8 cellular contexts compared by ENCODE assay signal in genomic region chr3:132417695-132418520, GRCh38.
DNase-seq lines count a peak whose midpoint lies in the region; ATAC-seq and TF ChIP-seq lines count a peak whose summit lies in the region.

No MANE protein-coding gene starts in this region.

- H3K4me2 ChIP-seq in BLaER1 treated with 17β-estradiol and CSF1 and Interleukin-3, amounts not matched to agents 10 nM and 100 nM = peak overlapping the region; percentile 60 to 97 (median 86)

- ATAC-seq in GM18873 (IDR thresholded peaks at IDR 0.05; ENCODE audit: low FRiP score, unreplicated experiment) (peak; percentile 30), HG03097 (IDR thresholded peaks at IDR 0.05; ENCODE audit: low FRiP score, unreplicated experiment) (peak; percentile 35)

- peaks cover 5 to 34% (median 17%) of the 10 kb centered on the region in 11 experiments; a peak in 18 of 22 replicates for H3K36me3 ChIP-seq in BLaER1 treated with 17β-estradiol and CSF1 and Interleukin-3, amounts not matched to agents 10 nM and 100 nM
- H3K36me3 ChIP-seq in muscle layer of colon (ENCODE audit: insufficient read depth, low read length) (no peaks in the 10 kb centered on the region), subcutaneous abdominal adipose tissue (ENCODE audit: control insufficient read depth in 5 of 5, insufficient read depth in 5 of 5, low read length in 5 of 5) (peaks cover 0 to 2% (median 0%) of the 10 kb centered on the region in 5 donors)

- peak overlapping the region; percentile 86 to 97 (median 94) for H3K27ac ChIP-seq in BLaER1 treated with 17β-estradiol and CSF1 and Interleukin-3, amounts not matched to agents 10 nM and 100 nM
- H3K27ac ChIP-seq in muscle layer of colon (ENCODE audit: low read depth, low read length) = peak overlapping the region; percentile 88
- H3K27ac ChIP-seq in subcutaneous abdominal adipose tissue (ENCODE audit: low read depth, low read length) = peak overlapping the region; percentile 84

- DNase-seq in NCI-H2227 (lab: John Stamatoyannopoulos, UW; ENCODE audit: unreplicated experiment) = peak; percentile 59
- peak; percentile 58 for DNase-seq in activated CD4-positive, alpha-beta T cell treated with anti-CD3 and anti-CD28 coated beads for 48 hours
- DNase-seq in erythroblast (lab: John Stamatoyannopoulos, UW) = peak; percentile 75 to 77

- peak overlapping the region; percentile 87 to 97 (median 96) for H3K9ac ChIP-seq in BLaER1 treated with 17β-estradiol and CSF1 and Interleukin-3, amounts not matched to agents 10 nM and 100 nM
- peak overlapping the region; percentile 69 for H3K9ac ChIP-seq in muscle layer of colon (ENCODE audit: low read length)
- H3K9ac ChIP-seq in subcutaneous abdominal adipose tissue (ENCODE audit: low read length in 5 of 5) = peak overlapping the region; percentile 95 to 99 (median 98)

- no peaks in the 10 kb centered on the region for H3K9me3 ChIP-seq in BLaER1 treated with 17β-estradiol and CSF1 and Interleukin-3, amounts not matched to agents 10 nM and 100 nM (replicated peaks in 1 of 11)
- H3K9me3 ChIP-seq in muscle layer of colon (ENCODE audit: low read length) = no peaks in the 10 kb centered on the region
- no peaks in the 10 kb centered on the region for H3K9me3 ChIP-seq in subcutaneous abdominal adipose tissue (ENCODE audit: control insufficient read depth in 5 of 5, low read length in 5 of 5)

- peaks cover 0 to 21% (median 6%) of the 10 kb centered on the region in 11 experiments; a peak in 13 of 22 replicates for H4K20me1 ChIP-seq in BLaER1 treated with 17β-estradiol and CSF1 and Interleukin-3, amounts not matched to agents 10 nM and 100 nM

- H3K4me3 ChIP-seq in BLaER1 treated with 17β-estradiol and CSF1 and Interleukin-3, amounts not matched to agents 10 nM and 100 nM = peak overlapping the region; percentile 70 to 98 (median 88)
- H3K4me3 ChIP-seq in muscle layer of colon (ENCODE audit: low read depth in 1 of 2, low read length in 2 of 2) (peak overlapping the region; percentile 79 to 80), subcutaneous abdominal adipose tissue (ENCODE audit: low read depth in 1 of 5, low read length in 5 of 5) (peak overlapping the region; percentile 96 to 100 (median 98))

- peaks cover 20 to 45% (median 25%) of the 10 kb centered on the region in 10 experiments for H3K4me1 ChIP-seq in BLaER1 treated with 17β-estradiol and CSF1 and Interleukin-3, amounts not matched to agents 10 nM and 100 nM
- H3K4me1 ChIP-seq in muscle layer of colon (ENCODE audit: insufficient read depth, low read length) (peaks cover 20% of the 10 kb centered on the region), subcutaneous abdominal adipose tissue (ENCODE audit: control insufficient read depth in 5 of 5, insufficient read depth in 5 of 5, low read length in 5 of 5) (peaks cover 0 to 31% (median 24%) of the 10 kb centered on the region in 5 donors)

- TF ChIP-seq POLR2A in erythroblast (IDR thresholded peaks at IDR 0.05; ENCODE audit: low read length) = peak; percentile 51

- no peaks in the 10 kb centered on the region for H3K27me3 ChIP-seq in BLaER1 treated with 17β-estradiol and CSF1 and Interleukin-3, amounts not matched to agents 10 nM and 100 nM
- H3K27me3 ChIP-seq in muscle layer of colon (ENCODE audit: control insufficient read depth in 1 of 2, insufficient read depth in 2 of 2, low read length in 2 of 2) = no peaks in the 10 kb centered on the region
- no peaks in the 10 kb centered on the region for H3K27me3 ChIP-seq in subcutaneous abdominal adipose tissue (ENCODE audit: control insufficient read depth in 5 of 5, insufficient read depth in 4 of 5, low read length in 5 of 5)

Comparison
In these comparisons a context has a peak if more than half of its experiments do, and no peak if none do; other contexts are left out.
1. Peak in every context shown above with its lines: DNase-seq, ATAC-seq, H3K4me3 ChIP-seq and H3K27ac ChIP-seq.